In the genomic region with DNA sequence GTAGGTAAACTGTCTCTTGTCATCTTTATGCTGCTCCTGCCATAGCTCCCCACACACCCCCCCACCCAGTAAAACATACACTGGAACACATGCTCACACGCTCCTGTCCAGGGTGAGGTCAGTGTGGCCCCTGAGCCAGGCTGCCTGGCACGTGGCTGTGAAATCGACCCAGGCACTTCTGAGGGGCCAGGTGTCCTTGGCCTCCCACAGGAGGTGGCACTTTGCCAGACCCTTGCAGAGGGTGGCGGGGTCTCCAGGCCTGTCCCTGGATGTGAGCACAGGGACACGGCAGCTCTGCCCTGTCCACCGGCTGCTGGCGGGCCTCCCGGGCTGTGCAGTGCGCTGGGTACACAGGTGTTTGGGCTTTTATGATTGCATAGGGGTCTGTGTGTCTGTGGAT, we compare ENCODE assay signal across 1 cellular context.
TF ChIP-seq lines count a peak whose summit lies in the region.

No MANE protein-coding gene starts in this region.

TF ChIP-seq in HepG2, 621 proteins besides CTCF, POLR2A, EP300 and RAD21 (continued from another document):
- TF ChIP-seq HOXA3 (CRISPR knock-in tag; IDR thresholded peaks at IDR 0.05) (no peak), HNF4A (CRISPR knock-in tag; IDR thresholded peaks at IDR 0.05) (0 out of 2 replicates have a peak, but pooled peaks have one; percentile 11), ZNF530 (CRISPR knock-in tag; IDR thresholded peaks at IDR 0.05; ENCODE audit: low read depth) (no peak), FOSL2 (CRISPR knock-in tag; IDR thresholded peaks at IDR 0.05) (peak; percentile 43; the same call in 1 of the 2 replicates), RXRA (CRISPR knock-in tag; IDR thresholded peaks at IDR 0.05) (peak; percentile 42; the same call in 1 of the 2 replicates), ARNT2 (CRISPR knock-in tag; IDR thresholded peaks at IDR 0.05; ENCODE audit: low read depth) (no peak), ZC3H13 (CRISPR knock-in tag; IDR thresholded peaks at IDR 0.05) (no peak), ZNF615 (CRISPR knock-in tag; IDR thresholded peaks at IDR 0.05; ENCODE audit: borderline replicate concordance) (no peak), ZMYM3 (CRISPR knock-in tag; IDR thresholded peaks at IDR 0.05) (0 out of 2 replicates have a peak, but pooled peaks have one; percentile 16), MTA1 (CRISPR knock-in tag; IDR thresholded peaks at IDR 0.05; ENCODE audit: borderline replicate concordance) (peak; percentile 92), ZBTB7A (CRISPR knock-in tag; IDR thresholded peaks at IDR 0.05) (peak; percentile 35; the same call in 1 of the 2 replicates), HDAC1 (CRISPR knock-in tag; IDR thresholded peaks at IDR 0.05) (peak; percentile 68), ZNF550 (CRISPR knock-in tag; IDR thresholded peaks at IDR 0.05; ENCODE audit: borderline replicate concordance) (no peak)
- TF ChIP-seq, protein P1, sequence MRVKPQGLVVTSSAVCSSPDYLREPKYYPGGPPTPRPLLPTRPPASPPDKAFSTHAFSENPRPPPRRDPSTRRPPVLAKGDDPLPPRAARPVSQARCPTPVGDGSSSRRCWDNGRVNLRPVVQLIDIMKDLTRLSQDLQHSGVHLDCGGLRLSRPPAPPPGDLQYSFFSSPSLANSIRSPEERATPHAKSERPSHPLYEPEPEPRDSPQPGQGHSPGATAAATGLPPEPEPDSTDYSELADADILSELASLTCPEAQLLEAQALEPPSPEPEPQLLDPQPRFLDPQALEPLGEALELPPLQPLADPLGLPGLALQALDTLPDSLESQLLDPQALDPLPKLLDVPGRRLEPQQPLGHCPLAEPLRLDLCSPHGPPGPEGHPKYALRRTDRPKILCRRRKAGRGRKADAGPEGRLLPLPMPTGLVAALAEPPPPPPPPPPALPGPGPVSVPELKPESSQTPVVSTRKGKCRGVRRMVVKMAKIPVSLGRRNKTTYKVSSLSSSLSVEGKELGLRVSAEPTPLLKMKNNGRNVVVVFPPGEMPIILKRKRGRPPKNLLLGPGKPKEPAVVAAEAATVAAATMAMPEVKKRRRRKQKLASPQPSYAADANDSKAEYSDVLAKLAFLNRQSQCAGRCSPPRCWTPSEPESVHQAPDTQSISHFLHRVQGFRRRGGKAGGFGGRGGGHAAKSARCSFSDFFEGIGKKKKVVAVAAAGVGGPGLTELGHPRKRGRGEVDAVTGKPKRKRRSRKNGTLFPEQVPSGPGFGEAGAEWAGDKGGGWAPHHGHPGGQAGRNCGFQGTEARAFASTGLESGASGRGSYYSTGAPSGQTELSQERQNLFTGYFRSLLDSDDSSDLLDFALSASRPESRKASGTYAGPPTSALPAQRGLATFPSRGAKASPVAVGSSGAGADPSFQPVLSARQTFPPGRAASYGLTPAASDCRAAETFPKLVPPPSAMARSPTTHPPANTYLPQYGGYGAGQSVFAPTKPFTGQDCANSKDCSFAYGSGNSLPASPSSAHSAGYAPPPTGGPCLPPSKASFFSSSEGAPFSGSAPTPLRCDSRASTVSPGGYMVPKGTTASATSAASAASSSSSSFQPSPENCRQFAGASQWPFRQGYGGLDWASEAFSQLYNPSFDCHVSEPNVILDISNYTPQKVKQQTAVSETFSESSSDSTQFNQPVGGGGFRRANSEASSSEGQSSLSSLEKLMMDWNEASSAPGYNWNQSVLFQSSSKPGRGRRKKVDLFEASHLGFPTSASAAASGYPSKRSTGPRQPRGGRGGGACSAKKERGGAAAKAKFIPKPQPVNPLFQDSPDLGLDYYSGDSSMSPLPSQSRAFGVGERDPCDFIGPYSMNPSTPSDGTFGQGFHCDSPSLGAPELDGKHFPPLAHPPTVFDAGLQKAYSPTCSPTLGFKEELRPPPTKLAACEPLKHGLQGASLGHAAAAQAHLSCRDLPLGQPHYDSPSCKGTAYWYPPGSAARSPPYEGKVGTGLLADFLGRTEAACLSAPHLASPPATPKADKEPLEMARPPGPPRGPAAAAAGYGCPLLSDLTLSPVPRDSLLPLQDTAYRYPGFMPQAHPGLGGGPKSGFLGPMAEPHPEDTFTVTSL (CRISPR knock-in tag; IDR thresholded peaks at IDR 0.05; ENCODE audit: borderline replicate concordance): 0 out of 2 replicates have a peak, but pooled peaks have one; percentile 29
- TF ChIP-seq, protein P2, sequence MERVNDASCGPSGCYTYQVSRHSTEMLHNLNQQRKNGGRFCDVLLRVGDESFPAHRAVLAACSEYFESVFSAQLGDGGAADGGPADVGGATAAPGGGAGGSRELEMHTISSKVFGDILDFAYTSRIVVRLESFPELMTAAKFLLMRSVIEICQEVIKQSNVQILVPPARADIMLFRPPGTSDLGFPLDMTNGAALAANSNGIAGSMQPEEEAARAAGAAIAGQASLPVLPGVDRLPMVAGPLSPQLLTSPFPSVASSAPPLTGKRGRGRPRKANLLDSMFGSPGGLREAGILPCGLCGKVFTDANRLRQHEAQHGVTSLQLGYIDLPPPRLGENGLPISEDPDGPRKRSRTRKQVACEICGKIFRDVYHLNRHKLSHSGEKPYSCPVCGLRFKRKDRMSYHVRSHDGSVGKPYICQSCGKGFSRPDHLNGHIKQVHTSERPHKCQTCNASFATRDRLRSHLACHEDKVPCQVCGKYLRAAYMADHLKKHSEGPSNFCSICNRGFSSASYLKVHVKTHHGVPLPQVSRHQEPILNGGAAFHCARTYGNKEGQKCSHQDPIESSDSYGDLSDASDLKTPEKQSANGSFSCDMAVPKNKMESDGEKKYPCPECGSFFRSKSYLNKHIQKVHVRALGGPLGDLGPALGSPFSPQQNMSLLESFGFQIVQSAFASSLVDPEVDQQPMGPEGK (CRISPR knock-in tag; IDR thresholded peaks at IDR 0.05): 0 out of 2 replicates have a peak, but pooled peaks have one; percentile 10
- TF ChIP-seq, protein P3, sequence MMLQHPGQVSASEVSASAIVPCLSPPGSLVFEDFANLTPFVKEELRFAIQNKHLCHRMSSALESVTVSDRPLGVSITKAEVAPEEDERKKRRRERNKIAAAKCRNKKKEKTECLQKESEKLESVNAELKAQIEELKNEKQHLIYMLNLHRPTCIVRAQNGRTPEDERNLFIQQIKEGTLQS (CRISPR knock-in tag; IDR thresholded peaks at IDR 0.05): no peak
- TF ChIP-seq, protein P4, sequence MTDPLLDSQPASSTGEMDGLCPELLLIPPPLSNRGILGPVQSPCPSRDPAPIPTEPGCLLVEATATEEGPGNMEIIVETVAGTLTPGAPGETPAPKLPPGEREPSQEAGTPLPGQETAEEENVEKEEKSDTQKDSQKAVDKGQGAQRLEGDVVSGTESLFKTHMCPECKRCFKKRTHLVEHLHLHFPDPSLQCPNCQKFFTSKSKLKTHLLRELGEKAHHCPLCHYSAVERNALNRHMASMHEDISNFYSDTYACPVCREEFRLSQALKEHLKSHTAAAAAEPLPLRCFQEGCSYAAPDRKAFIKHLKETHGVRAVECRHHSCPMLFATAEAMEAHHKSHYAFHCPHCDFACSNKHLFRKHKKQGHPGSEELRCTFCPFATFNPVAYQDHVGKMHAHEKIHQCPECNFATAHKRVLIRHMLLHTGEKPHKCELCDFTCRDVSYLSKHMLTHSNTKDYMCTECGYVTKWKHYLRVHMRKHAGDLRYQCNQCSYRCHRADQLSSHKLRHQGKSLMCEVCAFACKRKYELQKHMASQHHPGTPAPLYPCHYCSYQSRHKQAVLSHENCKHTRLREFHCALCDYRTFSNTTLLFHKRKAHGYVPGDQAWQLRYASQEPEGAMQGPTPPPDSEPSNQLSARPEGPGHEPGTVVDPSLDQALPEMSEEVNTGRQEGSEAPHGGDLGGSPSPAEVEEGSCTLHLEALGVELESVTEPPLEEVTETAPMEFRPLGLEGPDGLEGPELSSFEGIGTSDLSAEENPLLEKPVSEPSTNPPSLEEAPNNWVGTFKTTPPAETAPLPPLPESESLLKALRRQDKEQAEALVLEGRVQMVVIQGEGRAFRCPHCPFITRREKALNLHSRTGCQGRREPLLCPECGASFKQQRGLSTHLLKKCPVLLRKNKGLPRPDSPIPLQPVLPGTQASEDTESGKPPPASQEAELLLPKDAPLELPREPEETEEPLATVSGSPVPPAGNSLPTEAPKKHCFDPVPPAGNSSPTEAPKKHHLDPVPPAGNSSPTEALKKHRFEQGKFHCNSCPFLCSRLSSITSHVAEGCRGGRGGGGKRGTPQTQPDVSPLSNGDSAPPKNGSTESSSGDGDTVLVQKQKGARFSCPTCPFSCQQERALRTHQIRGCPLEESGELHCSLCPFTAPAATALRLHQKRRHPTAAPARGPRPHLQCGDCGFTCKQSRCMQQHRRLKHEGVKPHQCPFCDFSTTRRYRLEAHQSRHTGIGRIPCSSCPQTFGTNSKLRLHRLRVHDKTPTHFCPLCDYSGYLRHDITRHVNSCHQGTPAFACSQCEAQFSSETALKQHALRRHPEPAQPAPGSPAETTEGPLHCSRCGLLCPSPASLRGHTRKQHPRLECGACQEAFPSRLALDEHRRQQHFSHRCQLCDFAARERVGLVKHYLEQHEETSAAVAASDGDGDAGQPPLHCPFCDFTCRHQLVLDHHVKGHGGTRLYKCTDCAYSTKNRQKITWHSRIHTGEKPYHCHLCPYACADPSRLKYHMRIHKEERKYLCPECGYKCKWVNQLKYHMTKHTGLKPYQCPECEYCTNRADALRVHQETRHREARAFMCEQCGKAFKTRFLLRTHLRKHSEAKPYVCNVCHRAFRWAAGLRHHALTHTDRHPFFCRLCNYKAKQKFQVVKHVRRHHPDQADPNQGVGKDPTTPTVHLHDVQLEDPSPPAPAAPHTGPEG (CRISPR knock-in tag; IDR thresholded peaks at IDR 0.05): no peak
- TF ChIP-seq, protein P5, sequence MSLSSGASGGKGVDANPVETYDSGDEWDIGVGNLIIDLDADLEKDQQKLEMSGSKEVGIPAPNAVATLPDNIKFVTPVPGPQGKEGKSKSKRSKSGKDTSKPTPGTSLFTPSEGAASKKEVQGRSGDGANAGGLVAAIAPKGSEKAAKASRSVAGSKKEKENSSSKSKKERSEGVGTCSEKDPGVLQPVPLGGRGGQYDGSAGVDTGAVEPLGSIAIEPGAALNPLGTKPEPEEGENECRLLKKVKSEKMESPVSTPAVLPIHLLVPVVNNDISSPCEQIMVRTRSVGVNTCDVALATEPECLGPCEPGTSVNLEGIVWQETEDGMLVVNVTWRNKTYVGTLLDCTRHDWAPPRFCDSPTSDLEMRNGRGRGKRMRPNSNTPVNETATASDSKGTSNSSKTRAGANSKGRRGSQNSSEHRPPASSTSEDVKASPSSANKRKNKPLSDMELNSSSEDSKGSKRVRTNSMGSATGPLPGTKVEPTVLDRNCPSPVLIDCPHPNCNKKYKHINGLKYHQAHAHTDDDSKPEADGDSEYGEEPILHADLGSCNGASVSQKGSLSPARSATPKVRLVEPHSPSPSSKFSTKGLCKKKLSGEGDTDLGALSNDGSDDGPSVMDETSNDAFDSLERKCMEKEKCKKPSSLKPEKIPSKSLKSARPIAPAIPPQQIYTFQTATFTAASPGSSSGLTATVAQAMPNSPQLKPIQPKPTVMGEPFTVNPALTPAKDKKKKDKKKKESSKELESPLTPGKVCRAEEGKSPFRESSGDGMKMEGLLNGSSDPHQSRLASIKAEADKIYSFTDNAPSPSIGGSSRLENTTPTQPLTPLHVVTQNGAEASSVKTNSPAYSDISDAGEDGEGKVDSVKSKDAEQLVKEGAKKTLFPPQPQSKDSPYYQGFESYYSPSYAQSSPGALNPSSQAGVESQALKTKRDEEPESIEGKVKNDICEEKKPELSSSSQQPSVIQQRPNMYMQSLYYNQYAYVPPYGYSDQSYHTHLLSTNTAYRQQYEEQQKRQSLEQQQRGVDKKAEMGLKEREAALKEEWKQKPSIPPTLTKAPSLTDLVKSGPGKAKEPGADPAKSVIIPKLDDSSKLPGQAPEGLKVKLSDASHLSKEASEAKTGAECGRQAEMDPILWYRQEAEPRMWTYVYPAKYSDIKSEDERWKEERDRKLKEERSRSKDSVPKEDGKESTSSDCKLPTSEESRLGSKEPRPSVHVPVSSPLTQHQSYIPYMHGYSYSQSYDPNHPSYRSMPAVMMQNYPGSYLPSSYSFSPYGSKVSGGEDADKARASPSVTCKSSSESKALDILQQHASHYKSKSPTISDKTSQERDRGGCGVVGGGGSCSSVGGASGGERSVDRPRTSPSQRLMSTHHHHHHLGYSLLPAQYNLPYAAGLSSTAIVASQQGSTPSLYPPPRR (CRISPR knock-in tag; IDR thresholded peaks at IDR 0.05; ENCODE audit: borderline replicate concordance): peak; percentile 76
